1 cellular context compared by ENCODE assay signal in genomic region chr4:6001965-6002833, GRCh38.
TF ChIP-seq lines count a peak whose summit lies in the region.

No MANE protein-coding gene starts in this region.

TF ChIP-seq in SK-N-SH treated with all-trans-retinoic acid at 6 μM for 48 hours, 23 proteins besides CTCF, POLR2A, EP300 and RAD21 (continued from another document):
- TF ChIP-seq, protein P1, sequence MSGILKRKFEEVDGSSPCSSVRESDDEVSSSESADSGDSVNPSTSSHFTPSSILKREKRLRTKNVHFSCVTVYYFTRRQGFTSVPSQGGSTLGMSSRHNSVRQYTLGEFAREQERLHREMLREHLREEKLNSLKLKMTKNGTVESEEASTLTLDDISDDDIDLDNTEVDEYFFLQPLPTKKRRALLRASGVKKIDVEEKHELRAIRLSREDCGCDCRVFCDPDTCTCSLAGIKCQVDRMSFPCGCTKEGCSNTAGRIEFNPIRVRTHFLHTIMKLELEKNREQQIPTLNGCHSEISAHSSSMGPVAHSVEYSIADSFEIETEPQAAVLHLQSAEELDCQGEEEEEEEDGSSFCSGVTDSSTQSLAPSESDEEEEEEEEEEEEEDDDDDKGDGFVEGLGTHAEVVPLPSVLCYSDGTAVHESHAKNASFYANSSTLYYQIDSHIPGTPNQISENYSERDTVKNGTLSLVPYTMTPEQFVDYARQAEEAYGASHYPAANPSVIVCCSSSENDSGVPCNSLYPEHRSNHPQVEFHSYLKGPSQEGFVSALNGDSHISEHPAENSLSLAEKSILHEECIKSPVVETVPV (CRISPR knock-in tag; IDR thresholded peaks at IDR 0.05): no peak
- TF ChIP-seq ZFP3 (CRISPR knock-in tag; IDR thresholded peaks at IDR 0.05) (no peak), ARNTL (CRISPR knock-in tag; IDR thresholded peaks at IDR 0.05; ENCODE audit: borderline replicate concordance, low read depth) (no peak), POU6F1 (CRISPR knock-in tag; IDR thresholded peaks at IDR 0.05; ENCODE audit: borderline replicate concordance, low read depth) (no peak), ZFP30 (CRISPR knock-in tag; IDR thresholded peaks at IDR 0.05) (no peak), ISL1 (CRISPR knock-in tag; IDR thresholded peaks at IDR 0.05) (no peak)
TF ChIP-seq in SK-N-SH treated with all-trans-retinoic acid at 6 μM for 48 hours: peak in this region for 0.
